Comparison of ENCODE assay signal across 2 cellular contexts in genomic region chr7:106112972-106113421, GRCh38.
TF ChIP-seq lines count a peak whose summit lies in the region.

No MANE protein-coding gene starts in this region.

TF ChIP-seq in HEK293, 187 proteins besides CTCF, POLR2A, EP300 and RAD21 (continued from another document):
- peak; percentile 88 for TF ChIP-seq BCL6B (tag by site-specific recombination; IDR thresholded peaks at IDR 0.05)

TF ChIP-seq in K562, 482 proteins besides CTCF, POLR2A, EP300 and RAD21 (continued from another document):
- TF ChIP-seq E2F3 (CRISPR knock-in tag; IDR thresholded peaks at IDR 0.05) (0 out of 2 replicates have a peak, but pooled peaks have one; percentile 8), MBD1 (CRISPR knock-in tag; IDR thresholded peaks at IDR 0.05) (peak; percentile 68; the same call in 1 of the 2 replicates), NR1H2 (CRISPR knock-in tag; IDR thresholded peaks at IDR 0.05) (0 out of 2 replicates have a peak, but pooled peaks have one; percentile 24), MLLT1 (IDR thresholded peaks at IDR 0.05) (peak in 1 of 2 experiments; percentile 62; a peak in 1 of 4 replicates), TCF3 (CRISPR knock-in tag; IDR thresholded peaks at IDR 0.05) (peak; percentile 18; the same call in 1 of the 2 replicates), GATA2 (CRISPR knock-in tag; IDR thresholded peaks at IDR 0.05) (peak; percentile 42; the same call in 1 of the 2 replicates), TRIM25 (IDR thresholded peaks at IDR 0.05; ENCODE audit: borderline replicate concordance) (0 out of 2 replicates have a peak, but pooled peaks have one; percentile 29), ZNF830 (CRISPR knock-in tag; IDR thresholded peaks at IDR 0.05) (no peak), GABPB2 (CRISPR knock-in tag; conservative IDR thresholded peaks at IDR 0.05) (no peak), CBX3 (IDR thresholded peaks at IDR 0.05; ENCODE audit: borderline replicate concordance in 1 of 2, low read length in 2 of 2) (peak in 1 of 2 experiments; percentile 9; a peak in 1 of 3 replicates), ZNF143 (CRISPR knock-in tag; IDR thresholded peaks at IDR 0.05) (0 out of 2 replicates have a peak, but pooled peaks have one; percentile 6), FOXM1 (IDR thresholded peaks at IDR 0.05; ENCODE audit: low read depth) (0 out of 2 replicates have a peak, but pooled peaks have one; percentile 35), FOXM1 (CRISPR knock-in tag; IDR thresholded peaks at IDR 0.05; ENCODE audit: low read depth) (no peak), SRSF3 (IDR thresholded peaks at IDR 0.05; ENCODE audit: insufficient read depth, low read length) (no peak), ZNF668 (CRISPR knock-in tag; IDR thresholded peaks at IDR 0.05) (no peak), SREBF2 (CRISPR knock-in tag; IDR thresholded peaks at IDR 0.05) (peak; percentile 87; the same call in 1 of the 2 replicates), NFE2 (IDR thresholded peaks at IDR 0.05; ENCODE audit: low read depth) (no peak), XRCC3 (IDR thresholded peaks at IDR 0.05) (peak; percentile 36; the same call in 1 of the 2 replicates), ZNF280A (IDR thresholded peaks at IDR 0.05; ENCODE audit: low read depth, partially characterized antibody) (peak; percentile 24), PRMT5 (CRISPR knock-in tag; IDR thresholded peaks at IDR 0.05) (no peak), CBFB (CRISPR knock-in tag; IDR thresholded peaks at IDR 0.05) (0 out of 2 replicates have a peak, but pooled peaks have one; percentile 58), MECOM (CRISPR knock-in tag; IDR thresholded peaks at IDR 0.05) (no peak), PREB (CRISPR knock-in tag; IDR thresholded peaks at IDR 0.05) (0 out of 2 replicates have a peak, but pooled peaks have one; percentile 1), TEAD1 (CRISPR knock-in tag; IDR thresholded peaks at IDR 0.05) (0 out of 4 replicates have a peak, but pooled peaks of 1 of the 2 experiments have one; percentile 13), TBP (optimal IDR thresholded peaks at IDR 0.05; ENCODE audit: low read depth, low read length) (peak; percentile 11), CUX1 (CRISPR knock-in tag; IDR thresholded peaks at IDR 0.05) (peak; percentile 21; the same call in 1 of the 2 replicates), ADNP (tag; IDR thresholded peaks at IDR 0.05) (0 out of 2 replicates have a peak, but pooled peaks have one; percentile 5), ID3 (CRISPR knock-in tag; IDR thresholded peaks at IDR 0.05) (no peak), ID3 (tag; IDR thresholded peaks at IDR 0.05) (0 out of 2 replicates have a peak, but pooled peaks have one; percentile 1), ARNT (IDR thresholded peaks at IDR 0.05) (peak; percentile 39 to 55; a peak in 1 of 4 replicates), BRD4 (IDR thresholded peaks at IDR 0.05) (0 out of 2 replicates have a peak, but pooled peaks have one; percentile 25), THRAP3 (IDR thresholded peaks at IDR 0.05; ENCODE audit: borderline replicate concordance) (peak; percentile 88; the same call in 1 of the 2 replicates), FOXJ2 (tag; IDR thresholded peaks at IDR 0.05) (peak; percentile 31; the same call in 1 of the 2 replicates)
